ENCODE assay signal across 8 cellular contexts in genomic region chr11:64269380-64270234, GRCh38. TPM values are rescaled to one million over a fixed set of nuclear protein-coding genes. Genes with fewer than 3 reads are reported as not detected.
DNase-seq lines count a peak whose midpoint lies in the region; ATAC-seq and TF ChIP-seq lines count a peak whose summit lies in the region.

No MANE protein-coding gene starts in this region.

- no peaks in the 10 kb centered on the region for H3K36me3 Mint-ChIP-seq in T-cell

- DNase-seq in GM13977 (ENCODE audit: low spot score): peak; percentile 91
- peak; percentile 100 for DNase-seq in NCI-H146 (lab: John Stamatoyannopoulos, UW)
- DNase-seq in T-cell: peak; percentile 95 to 98 (median 97)
- peak; percentile 100 for DNase-seq in amniotic epithelial cell (ENCODE audit: low read depth)
- peak; percentile 98 for DNase-seq in left cardiac atrium
- DNase-seq in posterior vena cava (ENCODE audit: low spot score): peak; percentile 99
- peak; percentile 98 for DNase-seq in upper lobe of right lung

- in situ Hi-C loops in GM13977 (cut with MboI; ENCODE audit: low pct_unique_long_range_greater_than_20kb, low sequenced_read_pairs, unreplicated experiment): no loop called here

- peaks cover 29% of the 10 kb centered on the region for H3K4me1 ChIP-seq in upper lobe of right lung

- TF ChIP-seq CTCF in GM13977 (IDR thresholded peaks at IDR 0.05; ENCODE audit: extremely low read depth, insufficient read depth, missing control alignments): peak; percentile 10
- TF ChIP-seq CTCF in upper lobe of right lung (IDR thresholded peaks at IDR 0.05): peak; percentile 11

- H3K36me3 ChIP-seq in upper lobe of right lung: peaks cover 22% of the 10 kb centered on the region

- H3K9me3 ChIP-seq in upper lobe of right lung: no peaks in the 10 kb centered on the region

- POLR2A ChIA-PET in T-cell (lab: Charles Lee): interaction anchor here in 1 of 2 donors (1.1 to 1.7 kb wide), 3 partner anchors 16 to 84 kb away, joined by 3 to 5 read pairs (median 4); partner anchors contain the start of genes PRDX5, STIP1 and TRMT112

- no peaks in the 10 kb centered on the region for H3K27me3 Mint-ChIP-seq in T-cell

- no peaks in the 10 kb centered on the region for H3K9me3 Mint-ChIP-seq in T-cell

- CTCF ChIA-PET in T-cell (lab: Charles Lee): interaction anchor here (0.5 to 2.5 kb wide), 8 partner anchors 15 to 519 kb away, joined by 3 to 7 read pairs (median 3); partner anchors contain the start of genes BAD (in 1 of the 2) and GPR137 (in 1 of the 2)

- H3K4me3 ChIP-seq in upper lobe of right lung: peak overlapping the region; percentile 73

- peak overlapping the region; percentile 95 to 97 for H3K27ac Mint-ChIP-seq in T-cell

- peaks cover 22 to 31% (median 23%) of the 10 kb centered on the region in 3 donors for H3K4me1 Mint-ChIP-seq in T-cell

- peak overlapping the region; percentile 92 for H3K27ac ChIP-seq in upper lobe of right lung

- ATAC-seq in HG02870 (IDR thresholded peaks at IDR 0.05; ENCODE audit: unreplicated experiment) (peak; percentile 65), T-cell (replicated peaks in 1 of 4) (peak; percentile 73 to 80 (median 79)), left cardiac atrium (peak; percentile 85 to 89), upper lobe of right lung (peak; percentile 87)

- no peaks in the 10 kb centered on the region for H3K27me3 ChIP-seq in upper lobe of right lung

- H3K4me3 Mint-ChIP-seq in T-cell: peak overlapping the region; percentile 92 to 95 (median 93)

- intact Hi-C loops in left cardiac atrium (cut with DNase I): loop anchor here in 1 of 2 donors (1.0 kb wide), 1 partner anchor 16 kb away; the partner anchor contains the start of gene GPR137
- intact Hi-C loops in posterior vena cava (cut with DNase I): no loop called here
- intact Hi-C loops in upper lobe of right lung (cut with DNase I): no loop called here

RNA-seq across cellular contexts. Expression of gene BAD, which starts 14.9 kb away (rescaled TPM):
- total RNA-seq in T-cell (10 to 100 TPM; 17.5 to 37.7 (median 29.1) TPM), left cardiac atrium (10 to 100 TPM; 68.9 to 96.3 TPM), posterior vena cava (10 to 100 TPM; 49.6 to 57.3 TPM), upper lobe of right lung (58.9 TPM)

RNA-seq across cellular contexts. Expression of gene GPR137, which starts 16.0 kb away (rescaled TPM):
- 10 to 100 TPM; 31.0 to 39.8 (median 34.2) TPM for total RNA-seq in T-cell
- 10 to 100 TPM; 31.6 to 32.6 TPM for total RNA-seq in left cardiac atrium
- 10 to 100 TPM; 23.2 to 27.5 TPM for total RNA-seq in posterior vena cava
- 38.6 TPM for total RNA-seq in upper lobe of right lung

RNA-seq across cellular contexts. Expression of gene PLCB3, which starts 18.3 kb away (rescaled TPM):
- total RNA-seq in T-cell: 10 to 100 TPM in 3 of 5 donors, 1 to 10 TPM in 2; 3.6 to 14.9 (median 11.2) TPM
- 10 to 100 TPM; 13.6 to 14.4 TPM for total RNA-seq in left cardiac atrium
- total RNA-seq in posterior vena cava: 10 to 100 TPM; 26.1 to 28.3 TPM
- 32.4 TPM for total RNA-seq in upper lobe of right lung

RNA-seq across cellular contexts. Expression of gene KCNK4, which starts 21.5 kb away (rescaled TPM):
- under 1 TPM in 3 of 5 donors, not detected in 2; 0.22 to 0.35 (median 0.33) TPM for total RNA-seq in T-cell
- total RNA-seq in left cardiac atrium: under 1 TPM in 1 of 2 donors, not detected in 1; 0.13 TPM
- not detected for total RNA-seq in posterior vena cava
- not detected for total RNA-seq in upper lobe of right lung

RNA-seq across cellular contexts. Expression of gene PPP1R14B, which starts 22.9 kb away (rescaled TPM):
- 100 to 1,000 TPM in 1 of 5 donors, 10 to 100 TPM in 4; 31.2 to 143 (median 88.1) TPM for total RNA-seq in T-cell
- total RNA-seq in left cardiac atrium: 100 to 1,000 TPM; 122 to 135 TPM
- total RNA-seq in posterior vena cava: 100 to 1,000 TPM; 102 to 190 TPM
- total RNA-seq in upper lobe of right lung: 76.5 TPM

Comparison
In these comparisons a context has a peak if more than half of its experiments do, and no peak if none do; other contexts are left out.
1. Peak in every context shown above with its lines: DNase-seq, ATAC-seq, H3K4me3 ChIP-seq and H3K27ac ChIP-seq.